In genomic region chr19:30074741-30075460, GRCh38 we compare ENCODE assay signal across 16 cellular contexts.
DNase-seq lines count a peak whose midpoint lies in the region; ATAC-seq, FAIRE-seq and TF ChIP-seq lines count a peak whose summit lies in the region.
"Had no signal": no experiment of that assay in that cellular context is flagged by ENCODE, and none has a peak within 500 bp of the region (broad histone marks: within the 10 kb centered on the region; RNA-seq: fewer than 3 reads in every experiment).

No MANE protein-coding gene starts in this region.

- TF ChIP-seq POLR2A in A549 (IDR thresholded peaks at IDR 0.05; ENCODE audit: low read length): no peak
- no peak for TF ChIP-seq POLR2A in H1 (IDR thresholded peaks at IDR 0.05; ENCODE audit: control extremely low read depth in 1 of 2, low read depth in 2 of 2, low read length in 2 of 2)
- TF ChIP-seq POLR2A in GM12892 (IDR thresholded peaks at IDR 0.05; ENCODE audit: low read depth, low read length): no peak

- no peaks in the 10 kb centered on the region for H3K79me2 ChIP-seq in H1 (ENCODE audit: control insufficient read depth in 1 of 2, insufficient read depth in 2 of 2, low read length in 2 of 2)

- H3K4me1 ChIP-seq in A549 (no peaks in the 10 kb centered on the region), H1 (replicated peaks in 1 of 4; ENCODE audit: control insufficient read depth in 3 of 4, insufficient read depth in 4 of 4, low read length in 3 of 4) (peaks cover 0 to under 1% (median 0%) of the 10 kb centered on the region in 4 experiments; a peak in 1 of 7 replicates)
- H3K4me1 ChIP-seq in effector memory CD4-positive, alpha-beta T cell (ENCODE audit: control insufficient read depth, insufficient read depth, low read length, poor library complexity, severe bottlenecking): no peaks in the 10 kb centered on the region

- no peaks in the 10 kb centered on the region for H3K36me3 ChIP-seq in H1 (ENCODE audit: control insufficient read depth in 2 of 4, insufficient read depth in 4 of 4, low read length in 3 of 4)
- no peaks in the 10 kb centered on the region for H3K36me3 ChIP-seq in effector memory CD4-positive, alpha-beta T cell (ENCODE audit: control insufficient read depth, insufficient read depth, low read length)
- H3K36me3 ChIP-seq: BLaER1 treated with 17β-estradiol and CSF1 and Interleukin-3, amounts not matched to agents 10 nM and 100 nM had no signal

- no peak overlapping the region for H4K91ac ChIP-seq in H1 (replicated peaks; ENCODE audit: insufficient read length, low read length)

- H3K23ac ChIP-seq in H1 (ENCODE audit: insufficient read length): no peak overlapping the region

- CTCF ChIA-PET in A549 (lab: Yijun Ruan, JAX): interaction anchor here (0.6 to 1.1 kb wide), 3 partner anchors 14 to 300 kb away, joined by 3 read pairs; no protein-coding TSS in a partner anchor
- CTCF ChIA-PET in H1 (lab: Charles Lee; ENCODE audit: partially characterized antibody): interaction anchor here (1.6 kb wide), 1 partner anchor 10 kb away, joined by 4 read pairs; no protein-coding TSS in a partner anchor

- no peaks in the 10 kb centered on the region for H3K79me1 ChIP-seq in H1 (ENCODE audit: low read depth, low read length)

- H3K27me3 ChIP-seq in H1 (replicated peaks in 1 of 4; ENCODE audit: control insufficient read depth in 3 of 4, extremely low read depth in 1 of 4, insufficient read depth in 3 of 4, low read length in 3 of 4): no peaks in the 10 kb centered on the region; a peak in 1 of 7 replicates
- no peaks in the 10 kb centered on the region for H3K27me3 ChIP-seq in effector memory CD4-positive, alpha-beta T cell (replicated peaks; ENCODE audit: control insufficient read depth, insufficient read depth, low read length, poor library complexity, severe bottlenecking)
- H3K27me3 ChIP-seq: BLaER1 treated with 17β-estradiol and CSF1 and Interleukin-3, amounts not matched to agents 10 nM and 100 nM had no signal

- 0 out of 2 replicates have a peak overlapping the region, but pooled peaks have one; percentile 18 for H2BK15ac ChIP-seq in H1 (ENCODE audit: low read length)

- FAIRE-seq in A549 (lab: Jason Lieb, UNC) (peak; percentile 98), H1 (lab: Jason Lieb, UNC) (no peak), GM12892 (lab: Jason Lieb, UNC) (no peak)

- H4K20me1 ChIP-seq in H1 (replicated peaks in 1 of 2; ENCODE audit: control insufficient read depth in 1 of 2, insufficient read depth in 2 of 2, low read length in 2 of 2): no peaks in the 10 kb centered on the region
- H4K20me1 ChIP-seq: BLaER1 treated with 17β-estradiol and CSF1 and Interleukin-3, amounts not matched to agents 10 nM and 100 nM had no signal

- no peak overlapping the region for H2AK5ac ChIP-seq in H1 (ENCODE audit: low read depth, low read length)

- no peak for DNase-seq in A549 (ENCODE audit: low read depth in 1 of 2, low spot score in 1 of 2)
- DNase-seq in HT1080 (ENCODE audit: low read depth): peak; percentile 4
- no peak for DNase-seq in H1 (ENCODE audit: low read depth in 1 of 2, low spot score in 2 of 2)
- peak; percentile 29 for DNase-seq in posterior vena cava (ENCODE audit: low spot score)
- no peak for DNase-seq in effector memory CD4-positive, alpha-beta T cell
- no peak for DNase-seq in NCI-H1694 treated with DMSO at 0.1 percent for 48 hours (lab: John Stamatoyannopoulos, UW)
- DNase-seq in GM12892 (ENCODE audit: insufficient read length): no peak
- DNase-seq: MM.1S; NCI-H1092 treated with DMSO at 0.1 percent for 48 hours; NCI-H2107; NCI-H69; NK-92 treated with Interleukin-12 subunit alpha and Interleukin-12 subunit beta, amount 100 ng/mL, for 24 hours; OCI-M1; RPMI8226 had no signal

- no peak overlapping the region for H2BK20ac ChIP-seq in H1 (ENCODE audit: low read length)

- no peak overlapping the region for H3K18ac ChIP-seq in H1 (ENCODE audit: extremely low read depth, low read length)

- H2BK5ac ChIP-seq in H1 (ENCODE audit: low read depth, low read length): no peak overlapping the region

- ATAC-seq in A549: no peak
- ATAC-seq: GM23338 had no signal

- no peak overlapping the region for H3K9ac ChIP-seq in H1 (replicated peaks in 1 of 4; ENCODE audit: extremely low read depth in 1 of 4, low read depth in 3 of 4, low read length in 3 of 4)
- H3K9ac ChIP-seq: BLaER1 treated with 17β-estradiol and CSF1 and Interleukin-3, amounts not matched to agents 10 nM and 100 nM had no signal

- H3K56ac ChIP-seq in H1 (replicated peaks; ENCODE audit: insufficient read length, low read depth, low read length): no peak overlapping the region

- H3K14ac ChIP-seq in H1 (ENCODE audit: insufficient read length): no peak overlapping the region

- intact Hi-C loops in posterior vena cava (cut with DNase I): no loop called here

- no peak overlapping the region for H3K4ac ChIP-seq in H1 (replicated peaks; ENCODE audit: insufficient read length, low read depth, low read length)

- WGBS in A549 (ENCODE audit: missing lambda C conversion rate): 38% methylated on average over 12 of the region's 12 CpGs
- 96% methylated on average over 10 of the region's 12 CpGs; no CpG with 5 or more reads in 1 of the 2 experiments for WGBS in H1 (ENCODE audit: extremely low coverage in 1 of 2, insufficient coverage in 1 of 2, insufficient read length in 1 of 2, insufficient replicate concordance in 2 of 2, low coverage in 1 of 2, low lambda C conversion rate in 2 of 2, missing lambda C conversion rate in 1 of 2), 2 experiments

- H3K4me2 ChIP-seq in A549 (no peak overlapping the region), H1 (ENCODE audit: insufficient read depth in 1 of 2, low read depth in 2 of 2, low read length in 2 of 2) (no peak overlapping the region)
- H3K4me2 ChIP-seq: BLaER1 treated with 17β-estradiol and CSF1 and Interleukin-3, amounts not matched to agents 10 nM and 100 nM; GM23338 had no signal

- POLR2A ChIA-PET in A549 (lab: Yijun Ruan, JAX) (no interaction called here), H1 (lab: Charles Lee; ENCODE audit: partially characterized antibody) (no interaction called here)

- no peak overlapping the region for H3K27ac ChIP-seq in A549
- no peak overlapping the region for H3K27ac ChIP-seq in H1 (ENCODE audit: low read depth, low read length)
- no peak overlapping the region for H3K27ac ChIP-seq in effector memory CD4-positive, alpha-beta T cell (ENCODE audit: insufficient read depth, low read length, poor library complexity, severe bottlenecking)
- H3K27ac ChIP-seq: BLaER1 treated with 17β-estradiol and CSF1 and Interleukin-3, amounts not matched to agents 10 nM and 100 nM had no signal

- TF ChIP-seq EP300 in A549 (IDR thresholded peaks at IDR 0.05): no peak
- TF ChIP-seq EP300 in H1 (IDR thresholded peaks at IDR 0.05; ENCODE audit: borderline replicate concordance in 1 of 2, low read depth in 2 of 2, low read length in 2 of 2): no peak

- H3K9me3 ChIP-seq in A549: peaks cover 7% of the 10 kb centered on the region; the same call in 2 of the 3 replicates
- no peaks in the 10 kb centered on the region for H3K9me3 ChIP-seq in H1 (ENCODE audit: insufficient read depth in 2 of 2, low read depth in 1 of 2, low read length in 1 of 2)
- no peaks in the 10 kb centered on the region for H3K9me3 ChIP-seq in effector memory CD4-positive, alpha-beta T cell (ENCODE audit: control insufficient read depth, low read length)
- H3K9me3 ChIP-seq: BLaER1 treated with 17β-estradiol and CSF1 and Interleukin-3, amounts not matched to agents 10 nM and 100 nM had no signal

- H3K23me2 ChIP-seq in H1 (ENCODE audit: low read depth, low read length): no peaks in the 10 kb centered on the region

- H2AFZ ChIP-seq in H1 (ENCODE audit: low read length): no peak overlapping the region

- H3K4me3 ChIP-seq in A549 (no peak overlapping the region), H1 (ENCODE audit: extremely low read depth in 1 of 4, insufficient read depth in 2 of 4, low read depth in 3 of 4, low read length in 4 of 4) (no peak overlapping the region)
- H3K4me3 ChIP-seq in effector memory CD4-positive, alpha-beta T cell (ENCODE audit: insufficient read depth, low read depth, low read length, poor library complexity, severe bottlenecking): no peak overlapping the region
- H3K4me3 ChIP-seq: BLaER1 treated with 17β-estradiol and CSF1 and Interleukin-3, amounts not matched to agents 10 nM and 100 nM; GM23338 had no signal

- TF ChIP-seq CTCF in A549 (IDR thresholded peaks at IDR 0.05) (no peak), H1 (IDR thresholded peaks at IDR 0.05; ENCODE audit: control extremely low read depth in 1 of 3, insufficient read depth in 1 of 3, low read depth in 1 of 3, low read length in 3 of 3) (no peak)

- no peak overlapping the region for H4K8ac ChIP-seq in H1 (ENCODE audit: extremely low read depth, insufficient read depth, low read length)

- H4K5ac ChIP-seq in H1 (ENCODE audit: insufficient read length, low read depth, low read length): no peak overlapping the region

- H2BK12ac ChIP-seq in H1 (ENCODE audit: low read depth, low read length): no peak overlapping the region

- no peak for TF ChIP-seq RAD21 in A549 (conservative IDR thresholded peaks at IDR 0.05 in 1 of 2, IDR thresholded peaks at IDR 0.05 in 1 of 2)
- no peak for TF ChIP-seq RAD21 in H1 (IDR thresholded peaks at IDR 0.05 in 1 of 2, conservative IDR thresholded peaks at IDR 0.05 in 1 of 2; ENCODE audit: low read depth in 2 of 2, low read length in 2 of 2)

- H2BK120ac ChIP-seq in H1 (replicated peaks; ENCODE audit: low read depth, low read length): no peak overlapping the region

TF ChIP-seq in A549, 52 proteins besides CTCF, POLR2A, EP300 and RAD21:
- TF ChIP-seq MAZ (IDR thresholded peaks at IDR 0.05; ENCODE audit: borderline replicate concordance, low read depth, low read length): no peak
- peak; percentile 98 for TF ChIP-seq MAFK (IDR thresholded peaks at IDR 0.05; ENCODE audit: partially characterized antibody)

TF ChIP-seq in H1, 55 proteins besides CTCF, POLR2A, EP300 and RAD21:
- no peak for TF ChIP-seq GTF2F1 (IDR thresholded peaks at IDR 0.05; ENCODE audit: borderline replicate concordance, low read depth, low read length)
- TF ChIP-seq MAFK (IDR thresholded peaks at IDR 0.05; ENCODE audit: low read depth, low read length): peak; percentile 52; the same call in 1 of the 2 replicates
- TF ChIP-seq POU5F1 (IDR thresholded peaks at IDR 0.05; ENCODE audit: low read depth, low read length): no peak
- TF ChIP-seq BCL11A (IDR thresholded peaks at IDR 0.05; ENCODE audit: low read depth in 2 of 2, low read length in 2 of 2): no peak

Comparison
In these comparisons a context has a peak if more than half of its experiments do, and no peak if none do; other contexts are left out.
1. DNase-seq: peak in HT1080 (single experiment) and posterior vena cava (single experiment); none in A549 (0 of 2), H1 (0 of 2), effector memory CD4-positive, alpha-beta T cell (0 of 3), NCI-H1694 treated with DMSO at 0.1 percent for 48 hours (single experiment) and GM12892 (single experiment).
2. Of the 18 proteins assayed by ChIP-seq in both H1 and A549: peak only in H1: none; only in A549: none; in both: MAFK; in neither: 17.